Comparison of ENCODE assay signal across 11 cellular contexts in genomic region chr19:33245948-33246728, GRCh38. TPM values are rescaled to one million over a fixed set of nuclear protein-coding genes. Genes with fewer than 3 reads are reported as not detected.
DNase-seq lines count a peak whose midpoint lies in the region; ATAC-seq, FAIRE-seq and TF ChIP-seq lines count a peak whose summit lies in the region.
"Had no signal": no experiment of that assay in that cellular context is flagged by ENCODE, and none has a peak within 500 bp of the region (broad histone marks: within the 10 kb centered on the region; RNA-seq: fewer than 3 reads in every experiment).

No MANE protein-coding gene starts in this region.

- H3K27me3 ChIP-seq in HepG2 (ENCODE audit: control insufficient read depth in 1 of 2, insufficient read depth in 2 of 2, low read length in 2 of 2): no peaks in the 10 kb centered on the region

- intact Hi-C loops in HepG2 (cut with micrococcal nuclease; ENCODE audit: unreplicated experiment): loop anchor here (2.0 kb wide), 1 partner anchor 57 kb away; the partner anchor contains the start of gene CEBPA
- intact Hi-C loops in activated T-helper 1 cell treated with anti-CD3 and anti-CD28 coated beads, Interleukin-12 subunit alpha, Interleukin-12 subunit beta, Interleukin-2, Interleukin-4 antibody, amounts not matched to agents 30 ng/mL and 10 ng/mL and 1 ng/mL, durations not matched to agents 14 hours and 24 hours and 36 hours (cut with micrococcal nuclease): no loop called here

- peak; percentile 69 for TF ChIP-seq CTCF in HEK293 (tag by site-specific recombination; IDR thresholded peaks at IDR 0.05)
- peak; percentile 51 for TF ChIP-seq CTCF in astrocyte of the spinal cord (IDR thresholded peaks at IDR 0.05; ENCODE audit: low read depth, low read length)
- peak; percentile 43 for TF ChIP-seq CTCF in HepG2 (CRISPR knock-in tag; IDR thresholded peaks at IDR 0.05)

- H4K20me1 ChIP-seq in HepG2 (ENCODE audit: insufficient read depth, low read length): no peaks in the 10 kb centered on the region

- H3K4me3 ChIP-seq in HEK293 (ENCODE audit: low read depth, low read length) (no peak overlapping the region), astrocyte of the spinal cord (ENCODE audit: low read depth, low read length) (no peak overlapping the region), HepG2 (replicated peaks in 1 of 3; ENCODE audit: insufficient read depth in 1 of 3, low read depth in 2 of 3, low read length in 3 of 3) (no peak overlapping the region)

- H3K4me1 ChIP-seq in HEK293 (ENCODE audit: control insufficient read depth, insufficient read depth, low read length) (no peaks in the 10 kb centered on the region), HepG2 (ENCODE audit: insufficient read depth, low read length) (peaks cover 57% of the 10 kb centered on the region)

- peaks cover 2% of the 10 kb centered on the region for H3K27me3 Mint-ChIP-seq in activated T-helper 1 cell treated with anti-CD3 and anti-CD28 coated beads, Interleukin-12 subunit alpha, Interleukin-12 subunit beta, Interleukin-2, Interleukin-4 antibody, amounts not matched to agents 30 ng/mL and 10 ng/mL and 1 ng/mL, durations not matched to agents 14 hours and 24 hours and 36 hours (ENCODE audit: insufficient read depth)

- no peak overlapping the region for H3K4me3 Mint-ChIP-seq in activated T-helper 1 cell treated with anti-CD3 and anti-CD28 coated beads, Interleukin-12 subunit alpha, Interleukin-12 subunit beta, Interleukin-2, Interleukin-4 antibody, amounts not matched to agents 30 ng/mL and 10 ng/mL and 1 ng/mL, durations not matched to agents 14 hours and 24 hours and 36 hours

- ATAC-seq in HepG2 (no peak), HG02973 (IDR thresholded peaks at IDR 0.05; ENCODE audit: unreplicated experiment) (no peak)
- ATAC-seq: activated naive CD4-positive, alpha-beta T cell treated with anti-CD3 and anti-CD28 coated beads, Interleukin-2, amount 50 U/mL, for 72 hours had no signal

- TF ChIP-seq POLR2A in HepG2 (IDR thresholded peaks at IDR 0.05; ENCODE audit: insufficient read depth in 1 of 2, low read depth in 2 of 2, low read length in 2 of 2): no peak

- TF ChIP-seq RAD21 in HepG2 (CRISPR knock-in tag; IDR thresholded peaks at IDR 0.05): no peak

- peak; percentile 1 for DNase-seq in ACHN
- no peak for DNase-seq in astrocyte of the spinal cord (ENCODE audit: low read depth, low spot score)
- DNase-seq in HepG2 (ENCODE audit: low spot score): no peak
- no peak for DNase-seq in activated T-helper 1 cell treated with anti-CD3 and anti-CD28 coated beads, Interleukin-12 subunit alpha, Interleukin-12 subunit beta, Interleukin-2, Interleukin-4 antibody, amounts not matched to agents 30 ng/mL and 10 ng/mL and 1 ng/mL, durations not matched to agents 14 hours and 24 hours and 36 hours (ENCODE audit: low spot score)
- no peak for DNase-seq in DMS153 treated with DMSO at 0.1 percent for 48 hours (lab: John Stamatoyannopoulos, UW; ENCODE audit: unreplicated experiment)
- DNase-seq in NCI-H524 (lab: John Stamatoyannopoulos, UW): no peak
- DNase-seq: DMS79 treated with DMSO at 0.1 percent for 48 hours had no signal

- H3K4me2 ChIP-seq in HepG2 (ENCODE audit: low read depth, low read length): no peak overlapping the region

- no peak overlapping the region for H3K9ac ChIP-seq in HepG2 (ENCODE audit: insufficient read depth, low read depth, low read length)

- 66% methylated on average over 4 of the region's 7 CpGs for WGBS in HepG2 (ENCODE audit: low lambda C conversion rate)

- H3K9me3 ChIP-seq in HEK293 (ENCODE audit: control insufficient read depth, insufficient read depth, low read depth, low read length) (peaks cover 6% of the 10 kb centered on the region), HepG2 (ENCODE audit: low read length) (peaks cover 7% of the 10 kb centered on the region; the same call in 1 of the 2 replicates)

- H3K27ac Mint-ChIP-seq in activated T-helper 1 cell treated with anti-CD3 and anti-CD28 coated beads, Interleukin-12 subunit alpha, Interleukin-12 subunit beta, Interleukin-2, Interleukin-4 antibody, amounts not matched to agents 30 ng/mL and 10 ng/mL and 1 ng/mL, durations not matched to agents 14 hours and 24 hours and 36 hours: no peak overlapping the region
- H3K27ac Mint-ChIP-seq: activated naive CD4-positive, alpha-beta T cell treated with anti-CD3 and anti-CD28 coated beads, Interleukin-2, amount 50 U/mL, for 72 hours had no signal

- no peaks in the 10 kb centered on the region for H3K79me2 ChIP-seq in HepG2 (ENCODE audit: insufficient read depth, low read length)

- no peak overlapping the region for H3K27ac ChIP-seq in HEK293 (ENCODE audit: extremely low read depth, low read depth, low read length)
- no peak overlapping the region for H3K27ac ChIP-seq in HepG2 (ENCODE audit: extremely low read length, insufficient read depth, low read length)

- TF ChIP-seq EP300 in HepG2 (IDR thresholded peaks at IDR 0.05; ENCODE audit: low read depth in 2 of 2, low read length in 2 of 2) (no peak), HepG2 (CRISPR knock-in tag; IDR thresholded peaks at IDR 0.05; ENCODE audit: borderline replicate concordance) (no peak)

- CTCF ChIA-PET in HEK293 (lab: Yijun Ruan, JAX): interaction anchor here (0.6 to 3.7 kb wide), 25 partner anchors 9 to 1526 kb away, joined by 3 to 29 read pairs (median 4); partner anchors contain the start of gene CEBPA
- CTCF ChIA-PET in HepG2 (lab: Yijun Ruan, JAX; ENCODE audit: low intra/inter-chr PET ratio, low total read pairs): no interaction called here

- H3K36me3 ChIP-seq in HEK293 (ENCODE audit: control insufficient read depth in 2 of 2, insufficient read depth in 1 of 2, low read length in 2 of 2) (no peaks in the 10 kb centered on the region; a peak in 1 of 3 replicates), HepG2 (replicated peaks in 1 of 2; ENCODE audit: control insufficient read depth in 1 of 2, insufficient read depth in 2 of 2, low read length in 2 of 2) (no peaks in the 10 kb centered on the region)

- H3K4me1 Mint-ChIP-seq in activated T-helper 1 cell treated with anti-CD3 and anti-CD28 coated beads, Interleukin-12 subunit alpha, Interleukin-12 subunit beta, Interleukin-2, Interleukin-4 antibody, amounts not matched to agents 30 ng/mL and 10 ng/mL and 1 ng/mL, durations not matched to agents 14 hours and 24 hours and 36 hours (ENCODE audit: low read depth): no peaks in the 10 kb centered on the region

- H3K36me3 Mint-ChIP-seq in activated T-helper 1 cell treated with anti-CD3 and anti-CD28 coated beads, Interleukin-12 subunit alpha, Interleukin-12 subunit beta, Interleukin-2, Interleukin-4 antibody, amounts not matched to agents 30 ng/mL and 10 ng/mL and 1 ng/mL, durations not matched to agents 14 hours and 24 hours and 36 hours (ENCODE audit: low read depth): no peaks in the 10 kb centered on the region

- POLR2A ChIA-PET in HEK293 (lab: Yijun Ruan, JAX) (interaction anchor here (1.4 kb wide), 1 partner anchor 56 kb away, joined by 3 read pairs; the partner anchor contains the start of gene CEBPA), HepG2 (lab: Yijun Ruan, JAX) (interaction anchor here (0.8 to 4.1 kb wide), 6 partner anchors 26 to 157 kb away, joined by 3 to 51 read pairs (median 8); partner anchors contain the start of gene CEBPA)

- no peak overlapping the region for H2AFZ ChIP-seq in HepG2 (ENCODE audit: low read length)

- in situ Hi-C loops in ACHN (cut with HindIII; ENCODE audit: low pct_ligation_motif_present, low pct_unique_long_range_greater_than_20kb, low sequenced_read_pairs): no loop called here
- in situ Hi-C loops in astrocyte of the spinal cord (cut with HindIII; ENCODE audit: low sequenced_read_pairs): no loop called here
- in situ Hi-C loops in HepG2 (cut with HindIII; ENCODE audit: extremely low pct_ligation_motif_present, low pct_unique_long_range_greater_than_20kb): no loop called here

- no TSS peak for BruUV-seq in HepG2 (replicated peaks; lab: Mats Ljungman, UMichigan)

- peaks cover 4% of the 10 kb centered on the region for H3K9me3 Mint-ChIP-seq in activated T-helper 1 cell treated with anti-CD3 and anti-CD28 coated beads, Interleukin-12 subunit alpha, Interleukin-12 subunit beta, Interleukin-2, Interleukin-4 antibody, amounts not matched to agents 30 ng/mL and 10 ng/mL and 1 ng/mL, durations not matched to agents 14 hours and 24 hours and 36 hours

- peak; percentile 15 for FAIRE-seq in HepG2 (lab: Jason Lieb, UNC)

RNA-seq across cellular contexts. Expression of gene SLC7A10, which starts 20.5 kb away (rescaled TPM):
- 0.41 and 2.2 TPM in 2 replicates for total RNA-seq in HepG2 (2016; rRNA removed; fragmentation: Illumina TruSeq; extraction: Trizol)
- total RNA-seq in HepG2 (2016; cell fraction: cytosol; rRNA removed; fragmentation: Illumina TruSeq; extraction: Trizol; ENCODE audit: low read depth): 2.6 and 2.7 TPM in 2 replicates
- total RNA-seq in HepG2 (2016; cell fraction: insoluble cytoplasmic fraction; rRNA removed; fragmentation: Illumina TruSeq; extraction: Trizol): 0.51 and 1.7 TPM in 2 replicates
- total RNA-seq in HepG2 (2016; cell fraction: membrane; rRNA removed; fragmentation: Illumina TruSeq; extraction: Trizol): 1.5 and 1.7 TPM in 2 replicates
- total RNA-seq in HepG2 (2016; cell fraction: nucleus; rRNA removed; fragmentation: Illumina TruSeq; extraction: Trizol): 1.7 and 2.4 TPM in 2 replicates
- polyA plus RNA-seq in HepG2 (2011; rRNA removed): 1.1 TPM in 2 replicates
- polyA plus RNA-seq in HepG2 (2011; cell fraction: cytosol; rRNA removed): 0.85 and 1.0 TPM in 2 replicates
- 4.6 and 6.0 TPM in 2 replicates for polyA plus RNA-seq in HepG2 (2011; cell fraction: nucleus; rRNA removed)
- polyA plus RNA-seq in HepG2 (2012): 0.63 and 0.66 TPM in 2 replicates
- 2.1 and 2.7 TPM in 2 replicates for polyA plus RNA-seq in HepG2 (2016; cell fraction: cytosol; fragmentation: Illumina TruSeq; extraction: Trizol; ENCODE audit: low read depth)
- 1.1 and 1.2 TPM in 2 replicates for polyA plus RNA-seq in HepG2 (2016; cell fraction: insoluble cytoplasmic fraction; fragmentation: Illumina TruSeq; extraction: Trizol; ENCODE audit: low read depth)
- polyA plus RNA-seq in HepG2 (2016; cell fraction: membrane; fragmentation: Illumina TruSeq; extraction: Trizol; ENCODE audit: low read depth): 2.4 and 2.6 TPM in 2 replicates
- polyA plus RNA-seq in HepG2 (2016; cell fraction: nucleus; fragmentation: Illumina TruSeq; extraction: Trizol; ENCODE audit: insufficient read depth, low read depth): 5.9 and 6.0 TPM in 2 replicates
- polyA minus RNA-seq in HepG2 (2011; rRNA and poly(A)+ RNA removed; ENCODE audit: low replicate concordance): 1.7 TPM in 1 of 2 replicates, not detected in the other
- polyA minus RNA-seq in HepG2 (2011; cell fraction: cytosol; rRNA and poly(A)+ RNA removed): 0.35 and 0.40 TPM in 2 replicates
- 0.62 and 0.64 TPM in 2 replicates for polyA minus RNA-seq in HepG2 (2011; cell fraction: nucleus; rRNA and poly(A)+ RNA removed)
- not detected in 2 replicates for total RNA-seq in activated T-helper 1 cell treated with anti-CD3 and anti-CD28 coated beads, Interleukin-12 subunit alpha, Interleukin-12 subunit beta, Interleukin-2, Interleukin-4 antibody, amounts not matched to agents 30 ng/mL and 10 ng/mL and 1 ng/mL, durations not matched to agents 14 hours and 24 hours and 36 hours
- total RNA-seq: activated naive CD4-positive, alpha-beta T cell treated with anti-CD3 and anti-CD28 coated beads, Interleukin-2, amount 50 U/mL, for 72 hours; T-helper 2 cell treated with Interferon-gamma antibody and Interleukin-4, amounts not matched to agents 100 ng/mL and 5 ng/mL, for 36 hours had no signal

RNA-seq across cellular contexts. Expression of gene LRP3, which starts 52.0 kb away (rescaled TPM):
- total RNA-seq in HepG2 (2016; rRNA removed; fragmentation: Illumina TruSeq; extraction: Trizol): 45.1 and 51.6 TPM in 2 replicates
- total RNA-seq in HepG2 (2016; cell fraction: cytosol; rRNA removed; fragmentation: Illumina TruSeq; extraction: Trizol; ENCODE audit: low read depth): 34.5 and 35.4 TPM in 2 replicates
- total RNA-seq in HepG2 (2016; cell fraction: insoluble cytoplasmic fraction; rRNA removed; fragmentation: Illumina TruSeq; extraction: Trizol): 39.3 and 56.4 TPM in 2 replicates
- total RNA-seq in HepG2 (2016; cell fraction: membrane; rRNA removed; fragmentation: Illumina TruSeq; extraction: Trizol): 85.6 and 91.5 TPM in 2 replicates
- 24.3 and 30.9 TPM in 2 replicates for total RNA-seq in HepG2 (2016; cell fraction: nucleus; rRNA removed; fragmentation: Illumina TruSeq; extraction: Trizol)
- polyA plus RNA-seq in HepG2 (2011; rRNA removed): 17.6 and 30.3 TPM in 2 replicates
- 9.6 and 22.4 TPM in 2 replicates for polyA plus RNA-seq in HepG2 (2011; cell fraction: cytosol; rRNA removed)
- 49.0 and 59.4 TPM in 2 replicates for polyA plus RNA-seq in HepG2 (2011; cell fraction: nucleus; rRNA removed)
- 12.5 and 18.3 TPM in 2 replicates for polyA plus RNA-seq in HepG2 (2012)
- 46.7 and 50.1 TPM in 2 replicates for polyA plus RNA-seq in HepG2 (2016; cell fraction: cytosol; fragmentation: Illumina TruSeq; extraction: Trizol; ENCODE audit: low read depth)
- polyA plus RNA-seq in HepG2 (2016; cell fraction: insoluble cytoplasmic fraction; fragmentation: Illumina TruSeq; extraction: Trizol; ENCODE audit: low read depth): 41.6 and 54.2 TPM in 2 replicates
- polyA plus RNA-seq in HepG2 (2016; cell fraction: membrane; fragmentation: Illumina TruSeq; extraction: Trizol; ENCODE audit: low read depth): 92.1 and 104 TPM in 2 replicates
- polyA plus RNA-seq in HepG2 (2016; cell fraction: nucleus; fragmentation: Illumina TruSeq; extraction: Trizol; ENCODE audit: insufficient read depth, low read depth): 70.1 and 70.6 TPM in 2 replicates
- 11.9 and 50.0 TPM in 2 replicates for polyA minus RNA-seq in HepG2 (2011; rRNA and poly(A)+ RNA removed; ENCODE audit: low replicate concordance)
- polyA minus RNA-seq in HepG2 (2011; cell fraction: cytosol; rRNA and poly(A)+ RNA removed): 9.7 and 13.5 TPM in 2 replicates
- polyA minus RNA-seq in HepG2 (2011; cell fraction: nucleus; rRNA and poly(A)+ RNA removed): 10.3 TPM in 2 replicates
- 0.13 and 0.29 TPM in 2 replicates for total RNA-seq in activated T-helper 1 cell treated with anti-CD3 and anti-CD28 coated beads, Interleukin-12 subunit alpha, Interleukin-12 subunit beta, Interleukin-2, Interleukin-4 antibody, amounts not matched to agents 30 ng/mL and 10 ng/mL and 1 ng/mL, durations not matched to agents 14 hours and 24 hours and 36 hours

RNA-seq across cellular contexts. Expression of gene CEBPA, which starts 56.2 kb away (rescaled TPM):
- 99.9 and 103 TPM in 2 replicates for total RNA-seq in HepG2 (2016; rRNA removed; fragmentation: Illumina TruSeq; extraction: Trizol)
- total RNA-seq in HepG2 (2016; cell fraction: cytosol; rRNA removed; fragmentation: Illumina TruSeq; extraction: Trizol; ENCODE audit: low read depth): 28.5 and 32.0 TPM in 2 replicates
- 99.3 and 101 TPM in 2 replicates for total RNA-seq in HepG2 (2016; cell fraction: insoluble cytoplasmic fraction; rRNA removed; fragmentation: Illumina TruSeq; extraction: Trizol)
- total RNA-seq in HepG2 (2016; cell fraction: membrane; rRNA removed; fragmentation: Illumina TruSeq; extraction: Trizol): 88.0 and 107 TPM in 2 replicates
- 47.4 and 51.4 TPM in 2 replicates for total RNA-seq in HepG2 (2016; cell fraction: nucleus; rRNA removed; fragmentation: Illumina TruSeq; extraction: Trizol)
- polyA plus RNA-seq in HepG2 (2011; rRNA removed): 24.8 and 35.0 TPM in 2 replicates
- 40.5 and 42.6 TPM in 2 replicates for polyA plus RNA-seq in HepG2 (2011; cell fraction: cytosol; rRNA removed)
- polyA plus RNA-seq in HepG2 (2011; cell fraction: nucleus; rRNA removed): 17.3 and 19.3 TPM in 2 replicates
- 22.3 and 27.0 TPM in 2 replicates for polyA plus RNA-seq in HepG2 (2012)
- 23.5 and 27.9 TPM in 2 replicates for polyA plus RNA-seq in HepG2 (2016; cell fraction: cytosol; fragmentation: Illumina TruSeq; extraction: Trizol; ENCODE audit: low read depth)
- polyA plus RNA-seq in HepG2 (2016; cell fraction: insoluble cytoplasmic fraction; fragmentation: Illumina TruSeq; extraction: Trizol; ENCODE audit: low read depth): 121 and 123 TPM in 2 replicates
- polyA plus RNA-seq in HepG2 (2016; cell fraction: membrane; fragmentation: Illumina TruSeq; extraction: Trizol; ENCODE audit: low read depth): 68.7 and 77.8 TPM in 2 replicates
- 76.4 and 86.3 TPM in 2 replicates for polyA plus RNA-seq in HepG2 (2016; cell fraction: nucleus; fragmentation: Illumina TruSeq; extraction: Trizol; ENCODE audit: insufficient read depth, low read depth)
- 4.5 and 45.0 TPM in 2 replicates for polyA minus RNA-seq in HepG2 (2011; rRNA and poly(A)+ RNA removed; ENCODE audit: low replicate concordance)
- 25.4 and 32.4 TPM in 2 replicates for polyA minus RNA-seq in HepG2 (2011; cell fraction: cytosol; rRNA and poly(A)+ RNA removed)
- polyA minus RNA-seq in HepG2 (2011; cell fraction: nucleus; rRNA and poly(A)+ RNA removed): 15.6 and 18.2 TPM in 2 replicates
- 1.8 and 2.1 TPM in 2 replicates for total RNA-seq in activated T-helper 1 cell treated with anti-CD3 and anti-CD28 coated beads, Interleukin-12 subunit alpha, Interleukin-12 subunit beta, Interleukin-2, Interleukin-4 antibody, amounts not matched to agents 30 ng/mL and 10 ng/mL and 1 ng/mL, durations not matched to agents 14 hours and 24 hours and 36 hours

Comparison
In these comparisons a context has a peak if more than half of its experiments do, and no peak if none do; other contexts are left out.
1. RNA of gene LRP3, which starts 52.0 kb away (total RNA-seq): 24.3 to 91.5 TPM in HepG2; 0.13 to 0.29 TPM in activated T-helper 1 cell treated with anti-CD3 and anti-CD28 coated beads, Interleukin-12 subunit alpha, Interleukin-12 subunit beta, Interleukin-2, Interleukin-4 antibody, amounts not matched to agents 30 ng/mL and 10 ng/mL and 1 ng/mL, durations not matched to agents 14 hours and 24 hours and 36 hours; every median in the first group is over 10 times any median in the second.
2. Peak in every context shown above with its lines, with median percentiles within 50 percentile points of each other: CTCF ChIP-seq.